In genomic region chr2:157329524-157329923, GRCh38 we compare ENCODE assay signal across 14 cellular contexts. TPM values are rescaled to one million over a fixed set of nuclear protein-coding genes. Genes with fewer than 3 reads are reported as not detected.
A peak's percentile ranks its signal among the peaks of the same experiment; 100 is the strongest.
DNase-seq lines count a peak whose midpoint lies in the region; FAIRE-seq and TF ChIP-seq lines count a peak whose summit lies in the region.
"Had no signal": no experiment of that assay in that cellular context is flagged by ENCODE, and none has a peak within 500 bp of the region (broad histone marks: within the 10 kb centered on the region; RNA-seq: fewer than 3 reads in every experiment).

No MANE protein-coding gene starts in this region.

- intact Hi-C loops in spleen (cut with DNase I; ENCODE audit: low total_unique reads): no loop called here

- H3K27ac Mint-ChIP-seq in progenitor cell of endocrine pancreas: no peak overlapping the region

- no peak overlapping the region for H3K27ac ChIP-seq in spleen

- FAIRE-seq in colon (lab: Jason Lieb, UNC): peak; percentile 28

- DNase-seq in HT1080 (ENCODE audit: low read depth) (peak; percentile 43), NCI-H345 (lab: John Stamatoyannopoulos, UW) (peak; percentile 84), spleen (peak; percentile 66), cerebellum (ENCODE audit: low spot score) (no peak), progenitor cell of endocrine pancreas (ENCODE audit: low spot score, unreplicated experiment) (no peak), SW 1271 (lab: John Stamatoyannopoulos, UW) (no peak)
- DNase-seq: amniotic stem cell; head of caudate nucleus; Karpas-422; mammary epithelial cell; OCI-M1; stimulated activated CD4-positive, alpha-beta T cell treated with anti-CD3 and anti-CD28 coated beads, Interleukin-4, amount 100 ng/mL, for 1 hour; stimulated activated naive CD8-positive, alpha-beta T cell treated with anti-CD3 and anti-CD28 coated beads, Interleukin-15, amount 100 ng/mL, for 72 hours had no signal

- no peaks in the 10 kb centered on the region for H3K9me3 ChIP-seq in spleen

- H3K27me3 ChIP-seq in spleen (replicated peaks in 1 of 7): no peaks in the 10 kb centered on the region

- no peak for TF ChIP-seq POLR2A in spleen (IDR thresholded peaks at IDR 0.05)

- no peak overlapping the region for H3K4me3 ChIP-seq in spleen

- no peaks in the 10 kb centered on the region for H3K27me3 Mint-ChIP-seq in progenitor cell of endocrine pancreas
- H3K27me3 Mint-ChIP-seq: stimulated activated naive CD8-positive, alpha-beta T cell treated with anti-CD3 and anti-CD28 coated beads, Interleukin-15, amount 100 ng/mL, for 72 hours had no signal

- peaks cover 0 to 24% (median 10%) of the 10 kb centered on the region in 6 donors for H3K4me1 ChIP-seq in spleen

- peaks cover 3% of the 10 kb centered on the region for H3K4me1 Mint-ChIP-seq in progenitor cell of endocrine pancreas (ENCODE audit: low read depth)

- WGBS in spleen, 5 donors: 87 to 98% (median 93%) methylated on average over 9 of the region's 9 CpGs

- H3K36me3 Mint-ChIP-seq in progenitor cell of endocrine pancreas (ENCODE audit: insufficient read depth): no peaks in the 10 kb centered on the region

- no peaks in the 10 kb centered on the region for H3K9me3 Mint-ChIP-seq in progenitor cell of endocrine pancreas (ENCODE audit: low read depth)
- H3K9me3 Mint-ChIP-seq: stimulated activated naive CD8-positive, alpha-beta T cell treated with anti-CD3 and anti-CD28 coated beads, Interleukin-15, amount 100 ng/mL, for 72 hours had no signal

- H3K36me3 ChIP-seq in spleen: no peaks in the 10 kb centered on the region

- H3K4me3 Mint-ChIP-seq in progenitor cell of endocrine pancreas (ENCODE audit: low read depth): no peak overlapping the region
- H3K4me3 Mint-ChIP-seq: stimulated activated naive CD8-positive, alpha-beta T cell treated with anti-CD3 and anti-CD28 coated beads, Interleukin-15, amount 100 ng/mL, for 72 hours had no signal

- TF ChIP-seq CTCF in spleen (IDR thresholded peaks at IDR 0.05 in 8 of 11, conservative IDR thresholded peaks at IDR 0.05 in 3 of 11): no peak
- TF ChIP-seq CTCF in progenitor cell of endocrine pancreas (IDR thresholded peaks at IDR 0.05; ENCODE audit: unreplicated experiment): no peak

RNA-seq across cellular contexts. Expression of gene ERMN, which starts 3.9 kb away (rescaled TPM):
- 0.03 and 0.06 TPM in 2 replicates for total RNA-seq in HT1080 (2014; rRNA removed; shearing (Covaris generic))
- polyA plus RNA-seq in HT1080 (2015; cell fraction: cytosol; rRNA removed): 0.14 and 0.16 TPM in 2 replicates
- 0.28 and 1.2 TPM in 2 replicates for polyA plus RNA-seq in HT1080 (2015; cell fraction: nucleus; rRNA removed)
- 1 to 10 TPM; 2.1 to 10.0 (median 4.4) TPM for total RNA-seq in spleen
- polyA plus RNA-seq in spleen: 1 to 10 TPM; 1.1 to 3.5 (median 2.4) TPM
- 0.27 TPM for total RNA-seq in cerebellum
- 0.22 TPM in 1 of 2 replicates, not detected in the other for total RNA-seq in progenitor cell of endocrine pancreas
- polyA plus RNA-seq: mammary epithelial cell had no signal

Comparison
In these comparisons a context has a peak if more than half of its experiments do, and no peak if none do; other contexts are left out.
1. DNase-seq: peak in HT1080 (single experiment), NCI-H345 (single experiment) and spleen (single experiment); none in cerebellum (single experiment), progenitor cell of endocrine pancreas (single experiment) and SW 1271 (0 of 2).